Comparison of ENCODE assay signal across 1 cellular context in the genomic region with DNA sequence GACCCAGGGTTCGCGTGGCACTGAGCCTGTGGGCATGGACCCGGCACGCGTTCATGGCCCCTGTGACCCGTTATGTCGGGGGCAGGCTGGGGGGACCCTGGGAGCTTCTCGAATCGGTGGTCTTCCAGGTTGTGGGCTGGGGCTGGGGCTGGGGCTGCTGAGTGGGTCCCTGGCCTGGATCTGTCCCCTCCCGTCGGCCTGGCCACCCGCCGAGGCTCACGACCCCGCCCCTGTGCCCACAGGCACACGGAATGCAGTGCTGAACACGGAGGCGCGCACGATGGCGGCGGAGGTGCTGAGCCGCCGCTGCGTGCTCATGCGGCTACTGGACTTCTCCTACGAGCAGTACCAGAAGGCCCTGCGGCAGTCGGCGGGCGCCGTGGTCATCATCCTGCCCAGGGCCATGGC.
TF ChIP-seq lines count a peak whose summit lies in the region.

No MANE protein-coding gene starts in this region.

TF ChIP-seq in SK-N-SH treated with all-trans-retinoic acid at 6 μM for 48 hours, 23 proteins besides CTCF, POLR2A, EP300 and RAD21 (continued from another document):
- TF ChIP-seq, protein P1, sequence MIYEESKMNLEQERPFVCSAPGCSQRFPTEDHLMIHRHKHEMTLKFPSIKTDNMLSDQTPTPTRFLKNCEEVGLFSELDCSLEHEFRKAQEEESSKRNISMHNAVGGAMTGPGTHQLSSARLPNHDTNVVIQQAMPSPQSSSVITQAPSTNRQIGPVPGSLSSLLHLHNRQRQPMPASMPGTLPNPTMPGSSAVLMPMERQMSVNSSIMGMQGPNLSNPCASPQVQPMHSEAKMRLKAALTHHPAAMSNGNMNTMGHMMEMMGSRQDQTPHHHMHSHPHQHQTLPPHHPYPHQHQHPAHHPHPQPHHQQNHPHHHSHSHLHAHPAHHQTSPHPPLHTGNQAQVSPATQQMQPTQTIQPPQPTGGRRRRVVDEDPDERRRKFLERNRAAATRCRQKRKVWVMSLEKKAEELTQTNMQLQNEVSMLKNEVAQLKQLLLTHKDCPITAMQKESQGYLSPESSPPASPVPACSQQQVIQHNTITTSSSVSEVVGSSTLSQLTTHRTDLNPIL (CRISPR knock-in tag; IDR thresholded peaks at IDR 0.05; ENCODE audit: low read depth): no peak
- TF ChIP-seq TOX (CRISPR knock-in tag; IDR thresholded peaks at IDR 0.05; ENCODE audit: borderline replicate concordance) (no peak), ESRRG (CRISPR knock-in tag; IDR thresholded peaks at IDR 0.05) (no peak), PATZ1 (CRISPR knock-in tag; IDR thresholded peaks at IDR 0.05; ENCODE audit: borderline replicate concordance) (no peak), TSHZ2 (CRISPR knock-in tag; IDR thresholded peaks at IDR 0.05) (no peak), CSDC2 (CRISPR knock-in tag; IDR thresholded peaks at IDR 0.05) (no peak), GLIS3 (CRISPR knock-in tag; IDR thresholded peaks at IDR 0.05) (no peak), RARB (CRISPR knock-in tag; IDR thresholded peaks at IDR 0.05) (no peak), ZNF70 (CRISPR knock-in tag; IDR thresholded peaks at IDR 0.05) (no peak), ZC3H10 (CRISPR knock-in tag; IDR thresholded peaks at IDR 0.05) (no peak)
